18 cellular contexts compared by ENCODE assay signal in genomic region chr17:71703701-71704100, GRCh38.
DNase-seq lines count a peak whose midpoint lies in the region; ATAC-seq, FAIRE-seq and TF ChIP-seq lines count a peak whose summit lies in the region.
"Had no signal": no experiment of that assay in that cellular context is flagged by ENCODE, and none has a peak within 500 bp of the region (broad histone marks: within the 10 kb centered on the region; RNA-seq: fewer than 3 reads in every experiment).

No MANE protein-coding gene starts in this region.

- TF ChIP-seq CTCF in PC-3 (conservative IDR thresholded peaks at IDR 0.05; ENCODE audit: low read depth, low read length) (no peak), astrocyte of the cerebellum (IDR thresholded peaks at IDR 0.05; ENCODE audit: low read depth, low read length, missing control alignments) (no peak)

- H3K27ac ChIP-seq in PC-3 (ENCODE audit: low read length): no peak overlapping the region
- H3K27ac ChIP-seq: GM23248 had no signal

- peak; percentile 43 for FAIRE-seq in H54 (lab: Jason Lieb, UNC)
- FAIRE-seq: D721Med, GM19239, HepG2 had no signal

- no peaks in the 10 kb centered on the region for H3K79me2 ChIP-seq in PC-3 (ENCODE audit: low read length)

- POLR2A ChIA-PET in PC-3 (lab: Charles Lee; ENCODE audit: unreplicated experiment): no interaction called here

- H3F3A ChIP-seq in PC-3 (ENCODE audit: low read length, unreplicated experiment): no peaks in the 10 kb centered on the region

- no TSS peak for BruUV-seq in PC-3 (replicated peaks; lab: Mats Ljungman, UMichigan)

- H4K20me1 ChIP-seq in PC-3 (ENCODE audit: low read length): no peaks in the 10 kb centered on the region

- intact Hi-C loops in PC-3 (cut with micrococcal nuclease): no loop called here

- no peak overlapping the region for H3K4me2 ChIP-seq in PC-3 (ENCODE audit: low read length)

- H3K4me3 ChIP-seq in PC-3 (ENCODE audit: low read length): no peak overlapping the region
- H3K4me3 ChIP-seq in astrocyte of the cerebellum (ENCODE audit: low read depth, low read length): no peak overlapping the region
- H3K4me3 ChIP-seq: GM23248 had no signal

- no peaks in the 10 kb centered on the region for H3K9me2 ChIP-seq in PC-3 (replicated peaks; ENCODE audit: low read length)

- no peaks in the 10 kb centered on the region for H3K36me3 ChIP-seq in PC-3 (ENCODE audit: low read depth, low read length)
- H3K36me3 ChIP-seq: BE2C had no signal

- CTCF ChIA-PET in PC-3 (lab: Charles Lee): no interaction called here

- no peak for TF ChIP-seq POLR2A in H54 (IDR thresholded peaks at IDR 0.05; ENCODE audit: low read depth, low read length)

- no peak overlapping the region for H2AFZ ChIP-seq in PC-3 (ENCODE audit: low read length)
- H2AFZ ChIP-seq: GM23248 had no signal

- no peaks in the 10 kb centered on the region for H3K9me3 ChIP-seq in PC-3 (ENCODE audit: low read length)
- H3K9me3 ChIP-seq: Caco-2 had no signal

- no peak for ATAC-seq in PC-3
- ATAC-seq: HepG2 had no signal

- in situ Hi-C loops in astrocyte of the cerebellum (cut with HindIII; ENCODE audit: low sequenced_read_pairs): no loop called here

- H3K27me3 ChIP-seq in PC-3 (ENCODE audit: low read length): no peaks in the 10 kb centered on the region
- H3K27me3 ChIP-seq: BE2C had no signal

- DNase-seq in H54 (ENCODE audit: insufficient read length, low spot score) (no peak), PC-3 (peak; percentile 19), astrocyte of the cerebellum (ENCODE audit: low read depth) (peak; percentile 34), glomerular visceral epithelial cell (ENCODE audit: extremely low spot score) (no peak), COLO668 (lab: John Stamatoyannopoulos, UW; ENCODE audit: unreplicated experiment) (no peak)
- DNase-seq in activated CD8-positive, alpha-beta memory T cell treated with anti-CD3 and anti-CD28 coated beads, Interleukin-2, amount 50 U/mL, for 4 hours: no peak
- DNase-seq: BE2C; C1 segment of cervical spinal cord; Caco-2; CD4-positive, CD25-positive, alpha-beta regulatory T cell; CD8-positive, alpha-beta memory T cell; GDM1; GM23248; HCEC 1CT; KBM-7 had no signal

- H3K4me1 ChIP-seq in PC-3 (ENCODE audit: insufficient read depth, low read length): no peaks in the 10 kb centered on the region
- H3K4me1 ChIP-seq: BE2C had no signal

- no peak overlapping the region for H3K9ac ChIP-seq in PC-3 (ENCODE audit: low read length)
- H3K9ac ChIP-seq: GM23248 had no signal

Comparison
In these comparisons a context has a peak if more than half of its experiments do, and no peak if none do; other contexts are left out.
1. DNase-seq: peak in PC-3 (single experiment) and astrocyte of the cerebellum (single experiment); none in H54 (single experiment), glomerular visceral epithelial cell (single experiment), COLO668 (single experiment) and activated CD8-positive, alpha-beta memory T cell treated with anti-CD3 and anti-CD28 coated beads, Interleukin-2, amount 50 U/mL, for 4 hours (single experiment).